Comparison of ENCODE assay signal across 22 cellular contexts in the genomic region with DNA sequence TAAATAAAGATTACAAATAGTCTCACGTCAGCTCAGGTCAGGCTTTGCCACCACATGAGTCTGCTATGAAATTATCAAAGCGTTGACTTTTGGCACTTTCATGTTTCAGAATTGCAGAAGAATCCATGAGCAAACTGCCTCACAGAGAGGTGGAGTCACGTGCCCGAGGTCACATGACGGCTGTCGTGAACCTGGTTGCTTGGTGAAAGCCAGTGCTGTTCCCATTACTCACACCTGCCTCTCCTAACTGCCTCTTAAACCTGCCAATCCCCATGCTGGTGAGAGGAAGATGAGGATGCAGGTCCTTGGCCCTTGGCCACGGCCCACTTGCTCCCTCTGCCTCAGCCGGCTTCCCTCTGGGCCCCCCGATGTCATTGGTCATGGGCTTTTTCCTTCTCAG.
"Had no signal": no experiment of that assay in that cellular context is flagged by ENCODE, and none has a peak within 500 bp of the region (broad histone marks: within the 10 kb centered on the region; RNA-seq: fewer than 3 reads in every experiment).

No MANE protein-coding gene starts in this region.

- H3K27ac ChIP-seq: dorsolateral prefrontal cortex, epithelial cell of prostate, esophagus squamous epithelium, gastroesophageal sphincter, left ventricle myocardium inferior, lower lobe of right lung, ovary had no signal

- H3K4me3 Mint-ChIP-seq: immature natural killer cell, memory B cell, mesothelial cell of epicardium, natural killer cell, neural crest cell, type B pancreatic cell had no signal

- H3K36me3 ChIP-seq: esophagus squamous epithelium, gastroesophageal sphincter, left ventricle myocardium inferior, lower lobe of right lung, ovary had no signal

- H3K9me3 ChIP-seq: esophagus squamous epithelium, gastroesophageal sphincter, left ventricle myocardium inferior, lower lobe of right lung, ovary had no signal

- H3K9me3 Mint-ChIP-seq: immature natural killer cell, mesothelial cell of epicardium, natural killer cell, type B pancreatic cell had no signal

- DNase-seq: cortex of kidney; dorsolateral prefrontal cortex; effector memory CD4-positive, alpha-beta T cell; esophagus squamous epithelium; foreskin fibroblast; glutamatergic neuron; immature natural killer cell; left ventricle myocardium inferior; lower lobe of right lung; natural killer cell; nucleus accumbens; ovary; right cardiac atrium; stimulated activated CD4-positive, alpha-beta T cell treated with anti-CD3 and anti-CD28 coated beads, Interleukin-2, amount 100 ng/mL, for 48 hours; stimulated activated naive CD4-positive, alpha-beta T cell treated with Interleukin-2 at 50 U/mL for 16 hours had no signal

- H3K27ac Mint-ChIP-seq: immature natural killer cell, memory B cell, mesothelial cell of epicardium, natural killer cell, type B pancreatic cell had no signal

- ATAC-seq: gastroesophageal sphincter, lower lobe of right lung, natural killer cell, right cardiac atrium had no signal

- H3K4me3 ChIP-seq: dorsolateral prefrontal cortex, esophagus squamous epithelium, gastroesophageal sphincter, left ventricle myocardium inferior, lower lobe of right lung, ovary, smooth muscle cell had no signal

- H3K4me1 Mint-ChIP-seq: immature natural killer cell, memory B cell, mesothelial cell of epicardium, natural killer cell had no signal

- H3K36me3 Mint-ChIP-seq: immature natural killer cell, memory B cell, mesothelial cell of epicardium, natural killer cell, type B pancreatic cell had no signal

- H3K27me3 Mint-ChIP-seq: memory B cell, type B pancreatic cell had no signal

- H3K27me3 ChIP-seq: esophagus squamous epithelium, gastroesophageal sphincter, ovary had no signal

- H3K4me1 ChIP-seq: gastroesophageal sphincter, left ventricle myocardium inferior, lower lobe of right lung had no signal
